ENCODE assay signal across 24 cellular contexts in genomic region chr16:70390774-70391173, GRCh38. TPM values are rescaled to one million over a fixed set of nuclear protein-coding genes. Genes with fewer than 3 reads are reported as not detected.
DNase-seq lines count a peak whose midpoint lies in the region; ATAC-seq, FAIRE-seq and TF ChIP-seq lines count a peak whose summit lies in the region.
"Had no signal": no experiment of that assay in that cellular context is flagged by ENCODE, and none has a peak within 500 bp of the region (broad histone marks: within the 10 kb centered on the region; RNA-seq: fewer than 3 reads in every experiment).

No MANE protein-coding gene starts in this region.

- H3K36me3 Mint-ChIP-seq in nephron progenitor cell (ENCODE audit: low read depth): peaks cover 45% of the 10 kb centered on the region
- H3K36me3 Mint-ChIP-seq in CD4-positive, alpha-beta memory T cell: peaks cover 6 to 7% of the 10 kb centered on the region in 2 donors

- no peak for TF ChIP-seq POLR2A in A549 (IDR thresholded peaks at IDR 0.05; ENCODE audit: low read length)
- TF ChIP-seq POLR2A in GM18505 (IDR thresholded peaks at IDR 0.05; ENCODE audit: borderline replicate concordance, extremely low read depth, insufficient read depth, insufficient read length): no peak
- no peak for TF ChIP-seq POLR2A in GM12892 (IDR thresholded peaks at IDR 0.05; ENCODE audit: low read depth, low read length)

- TF ChIP-seq EP300 in A549 (IDR thresholded peaks at IDR 0.05): no peak

- no peak for DNase-seq in A549 (ENCODE audit: low read depth in 1 of 2, low spot score in 1 of 2)
- DNase-seq in RWPE1 (ENCODE audit: low spot score): peak; percentile 58
- DNase-seq in epithelial cell of esophagus (ENCODE audit: low read depth): peak; percentile 82
- no peak for DNase-seq in nephron progenitor cell
- DNase-seq in CD4-positive, alpha-beta memory T cell: no peak
- DNase-seq in GM12892 (ENCODE audit: insufficient read length): no peak
- DNase-seq in coronary artery (ENCODE audit: low spot score): no peak
- DNase-seq: activated CD4-positive, CD25-positive, alpha-beta regulatory T cell treated with anti-CD3 and anti-CD28 coated beads, Interleukin-2, amount 50 U/mL, for 72 hours; activated effector memory CD4-positive, alpha-beta T cell treated with anti-CD3 and anti-CD28 coated beads, Interleukin-2, amount 50 U/mL, for 16 hours; BE2C; body of pancreas; DMS53; effector CD4-positive, alpha-beta T cell; esophagus squamous epithelium; GF-D8; islet precursor cell; NCI-H1092 treated with DMSO at 0.1 percent for 48 hours; NCI-H446; SIG-M5; substantia nigra had no signal

- intact Hi-C loops in CD4-positive, alpha-beta memory T cell (cut with micrococcal nuclease): no loop called here

- TF ChIP-seq CTCF in A549 (IDR thresholded peaks at IDR 0.05): no peak
- TF ChIP-seq CTCF in RWPE1 (conservative IDR thresholded peaks at IDR 0.05; ENCODE audit: low read depth): no peak
- peak; percentile 26 for TF ChIP-seq CTCF in epithelial cell of esophagus (IDR thresholded peaks at IDR 0.05; ENCODE audit: insufficient read depth, low read depth, low read length, missing control alignments)
- no peak for TF ChIP-seq CTCF in nephron progenitor cell (IDR thresholded peaks at IDR 0.05)
- no peak for TF ChIP-seq CTCF in coronary artery (IDR thresholded peaks at IDR 0.05)

- H3K27ac ChIP-seq in A549 (no peak overlapping the region), RWPE1 (peak overlapping the region; percentile 75), coronary artery (no peak overlapping the region)
- H3K27ac ChIP-seq in CD4-positive, alpha-beta memory T cell (ENCODE audit: low read depth, low read length): no peak overlapping the region
- H3K27ac ChIP-seq: body of pancreas, gastroesophageal sphincter had no signal

- H3K27ac Mint-ChIP-seq in nephron progenitor cell: peak overlapping the region; percentile 57
- H3K27ac Mint-ChIP-seq in CD4-positive, alpha-beta memory T cell: peak overlapping the region in 3 of 7 donors; percentile 48 to 70 (median 65)
- H3K27ac Mint-ChIP-seq: progenitor cell of endocrine pancreas had no signal

- 91% methylated on average over 5 of the region's 5 CpGs for WGBS in A549 (ENCODE audit: missing lambda C conversion rate)

- TF ChIP-seq RAD21 in A549 (conservative IDR thresholded peaks at IDR 0.05 in 1 of 2, IDR thresholded peaks at IDR 0.05 in 1 of 2): no peak

- FAIRE-seq in A549 (lab: Jason Lieb, UNC) (no peak), GM12892 (lab: Jason Lieb, UNC) (no peak)
- FAIRE-seq: H1 had no signal

- no peaks in the 10 kb centered on the region for H3K9me3 Mint-ChIP-seq in nephron progenitor cell
- no peaks in the 10 kb centered on the region for H3K9me3 Mint-ChIP-seq in CD4-positive, alpha-beta memory T cell

- peaks cover 15% of the 10 kb centered on the region for H3K4me1 ChIP-seq in A549
- H3K4me1 ChIP-seq in CD4-positive, alpha-beta memory T cell (ENCODE audit: insufficient read depth, low read length): no peaks in the 10 kb centered on the region
- H3K4me1 ChIP-seq: body of pancreas had no signal

- ATAC-seq in A549: peak; percentile 10 to 17; a peak in 1 of 6 replicates
- no peak for ATAC-seq in GM18505 (IDR thresholded peaks at IDR 0.05; ENCODE audit: unreplicated experiment)
- ATAC-seq: body of pancreas, gastroesophageal sphincter had no signal

- H3K4me1 Mint-ChIP-seq in nephron progenitor cell: no peaks in the 10 kb centered on the region
- peaks cover 0 to 2% (median 0%) of the 10 kb centered on the region in 4 donors for H3K4me1 Mint-ChIP-seq in CD4-positive, alpha-beta memory T cell

- H3K9me3 ChIP-seq in A549: no peaks in the 10 kb centered on the region
- no peaks in the 10 kb centered on the region for H3K9me3 ChIP-seq in CD4-positive, alpha-beta memory T cell (ENCODE audit: control insufficient read depth in 1 of 2, low read length in 2 of 2)
- H3K9me3 ChIP-seq: BE2C, body of pancreas, esophagus squamous epithelium, gastroesophageal sphincter had no signal

- H3K4me3 ChIP-seq in A549: no peak overlapping the region
- H3K4me3 ChIP-seq in epithelial cell of esophagus (ENCODE audit: low read length): no peak overlapping the region
- no peak overlapping the region for H3K4me3 ChIP-seq in CD4-positive, alpha-beta memory T cell (ENCODE audit: low read length in 2 of 2)
- H3K4me3 ChIP-seq in coronary artery: no peak overlapping the region
- H3K4me3 ChIP-seq: body of pancreas, esophagus squamous epithelium, gastroesophageal sphincter had no signal

- POLR2A ChIA-PET in A549 (lab: Yijun Ruan, JAX): no interaction called here
- POLR2A ChIA-PET in RWPE1 (lab: Yijun Ruan, JAX; ENCODE audit: low non-redundant PET): no interaction called here
- POLR2A ChIA-PET in CD4-positive, alpha-beta memory T cell (lab: Charles Lee; ENCODE audit: partially characterized antibody): no interaction called here

- no peaks in the 10 kb centered on the region for H3K27me3 Mint-ChIP-seq in nephron progenitor cell (ENCODE audit: low read depth, poor library complexity)
- no peaks in the 10 kb centered on the region for H3K27me3 Mint-ChIP-seq in CD4-positive, alpha-beta memory T cell
- H3K27me3 Mint-ChIP-seq: progenitor cell of endocrine pancreas had no signal

- CTCF ChIA-PET in A549 (lab: Yijun Ruan, JAX) (interaction anchor here (1.0 to 5.3 kb wide), 6 partner anchors 11 to 263 kb away, joined by 3 to 33 read pairs (median 4); partner anchors contain the start of genes FCSK and ST3GAL2), RWPE1 (lab: Yijun Ruan, JAX) (interaction anchor here (1.4 kb wide), 1 partner anchor 28 kb away, joined by 4 read pairs; no protein-coding TSS in a partner anchor)
- CTCF ChIA-PET in CD4-positive, alpha-beta memory T cell (lab: Charles Lee; ENCODE audit: partially characterized antibody): interaction anchor here (0.6 to 1.2 kb wide), 2 partner anchors 18 to 21 kb away, joined by 3 read pairs; no protein-coding TSS in a partner anchor

- H3K36me3 ChIP-seq in CD4-positive, alpha-beta memory T cell (ENCODE audit: insufficient read depth, low read length): peaks cover 5% of the 10 kb centered on the region

- no peaks in the 10 kb centered on the region for H3K27me3 ChIP-seq in CD4-positive, alpha-beta memory T cell (ENCODE audit: insufficient read depth, low read length)
- H3K27me3 ChIP-seq: BE2C, body of pancreas, esophagus squamous epithelium, gastroesophageal sphincter had no signal

- no peak overlapping the region for H3K4me3 Mint-ChIP-seq in nephron progenitor cell
- no peak overlapping the region for H3K4me3 Mint-ChIP-seq in CD4-positive, alpha-beta memory T cell

- no peak overlapping the region for H3K4me2 ChIP-seq in A549

TF ChIP-seq in A549, 52 proteins besides CTCF, POLR2A, EP300 and RAD21:
- TF ChIP-seq HDAC2 (IDR thresholded peaks at IDR 0.05) (no peak), HOXB5 (CRISPR knock-in tag; IDR thresholded peaks at IDR 0.05) (no peak), ZFP36 (IDR thresholded peaks at IDR 0.05; ENCODE audit: borderline replicate concordance, partially characterized antibody) (no peak), SMC3 (IDR thresholded peaks at IDR 0.05) (no peak), MAX (IDR thresholded peaks at IDR 0.05) (no peak)

RNA-seq across cellular contexts. Expression of gene DDX19A, which starts 44.1 kb away (rescaled TPM):
- polyA plus RNA-seq in A549 (2011; rRNA removed) (40.4 and 41.9 TPM in 2 replicates), A549 (2017; fragmentation: RNase III; extraction: RNeasy Plus Mini Kit Qiagen cat#74134 plus additional on column Dnase treatment) (41.3 to 46.2 TPM (median 43.8 TPM) in 3 replicates)
- polyA plus RNA-seq in A549 (2012; cell fraction: cytosol; rRNA removed): 40.2 and 43.7 TPM in 2 replicates
- 29.4 and 38.6 TPM in 2 replicates for polyA plus RNA-seq in A549 (2012; cell fraction: nucleus; rRNA removed)
- polyA minus RNA-seq in A549 (2011; rRNA and poly(A)+ RNA removed): 45.3 and 54.3 TPM in 2 replicates
- total RNA-seq in CD4-positive, alpha-beta memory T cell: 10 to 100 TPM; 42.8 to 43.5 TPM
- polyA plus RNA-seq in CD4-positive, alpha-beta memory T cell: 10 to 100 TPM; 28.8 to 37.9 TPM
- polyA plus RNA-seq in GM12892 (2012; ENCODE audit: missing spikeins): 28.4 TPM

RNA-seq across cellular contexts. Expression of gene ST3GAL2, which starts 48.1 kb away (rescaled TPM):
- polyA plus RNA-seq in A549 (2011; rRNA removed): 11.1 and 14.4 TPM in 2 replicates
- 15.7 and 19.8 TPM in 2 replicates for polyA plus RNA-seq in A549 (2012; cell fraction: cytosol; rRNA removed)
- polyA plus RNA-seq in A549 (2012; cell fraction: nucleus; rRNA removed): 21.8 and 23.9 TPM in 2 replicates
- 13.8 to 16.3 TPM (median 15.5 TPM) in 3 replicates for polyA plus RNA-seq in A549 (2017; fragmentation: RNase III; extraction: RNeasy Plus Mini Kit Qiagen cat#74134 plus additional on column Dnase treatment)
- 38.9 and 44.0 TPM in 2 replicates for polyA minus RNA-seq in A549 (2011; rRNA and poly(A)+ RNA removed)
- total RNA-seq in CD4-positive, alpha-beta memory T cell: 10 to 100 TPM; 27.5 to 30.8 TPM
- 10 to 100 TPM; 10.0 to 15.8 TPM for polyA plus RNA-seq in CD4-positive, alpha-beta memory T cell
- polyA plus RNA-seq in GM12892 (2012; ENCODE audit: missing spikeins): 37.6 TPM

Comparison
In these comparisons a context has a peak if more than half of its experiments do, and no peak if none do; other contexts are left out.
1. DNase-seq: peak in RWPE1 (single experiment) and epithelial cell of esophagus (single experiment); none in A549 (0 of 2), nephron progenitor cell (single experiment), CD4-positive, alpha-beta memory T cell (0 of 5), GM12892 (single experiment) and coronary artery (single experiment).